8 cellular contexts compared by ENCODE assay signal in the genomic region with DNA sequence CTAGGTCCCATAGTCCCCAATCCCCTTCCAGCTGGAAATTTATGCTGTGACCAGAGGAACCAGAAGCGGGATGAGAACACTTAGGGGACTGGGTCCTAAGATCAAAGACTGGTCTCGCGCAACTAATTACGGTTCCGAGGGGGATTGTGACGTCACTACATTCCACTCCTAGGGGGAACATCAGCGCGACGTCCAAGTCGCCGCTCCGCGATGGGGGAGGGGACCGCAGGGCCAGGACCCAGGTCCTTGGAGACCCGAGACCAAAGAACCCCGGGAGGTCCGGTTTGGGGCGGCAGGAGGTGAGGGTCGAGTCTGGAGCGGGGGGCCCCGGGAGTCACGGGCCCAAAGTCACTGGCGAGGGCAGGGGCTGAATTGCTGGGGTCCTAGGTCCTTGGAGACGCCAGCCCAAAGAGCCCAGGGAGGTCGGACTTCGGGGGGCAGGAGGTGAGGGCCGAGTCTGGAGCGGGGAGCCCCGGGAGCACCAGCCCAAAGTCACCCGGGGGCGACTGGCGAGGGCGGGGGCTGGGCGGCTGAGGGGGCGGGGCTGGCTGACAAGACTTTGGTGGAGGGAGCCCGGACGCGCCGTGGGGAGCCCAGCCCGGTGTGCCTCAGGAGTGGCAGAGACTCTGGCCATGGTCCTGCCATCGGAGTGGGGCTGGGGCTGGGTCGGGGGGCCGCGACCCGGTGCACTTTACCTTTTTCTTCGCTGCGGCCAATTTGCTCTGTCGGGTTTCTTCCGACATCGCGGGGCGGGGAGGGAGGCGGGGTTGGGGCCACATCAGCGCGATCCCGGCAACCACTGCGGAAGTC. TPM values are rescaled to one million over a fixed set of nuclear protein-coding genes. Genes with fewer than 3 reads are reported as not detected.
DNase-seq lines count a peak whose midpoint lies in the region; ATAC-seq and TF ChIP-seq lines count a peak whose summit lies in the region.

Gene GOLGA2 (minus strand): TSS at position 810 of the 810 bp plus-strand sequence. CDS start 31 bp downstream, at position 779.

- 0 to 1% methylated on average over 57 of the region's 57 CpGs for WGBS in ectodermal cell, 2 experiments

- ATAC-seq in GM18519 (IDR thresholded peaks at IDR 0.05; ENCODE audit: low FRiP score, unreplicated experiment), result peak; percentile 11
- peak; percentile 49 for ATAC-seq in HG02943 (IDR thresholded peaks at IDR 0.05; ENCODE audit: low read depth, unreplicated experiment)
- peak; percentile 77 to 84 for ATAC-seq in lower lobe of right lung
- ATAC-seq in thoracic aorta (ENCODE audit: insufficient number of reproducible peaks, low FRiP score, low read depth), result peak; percentile 32

- H3K27me3 ChIP-seq in BJ (ENCODE audit: control insufficient read depth, insufficient read depth, low read length) (no peaks in the 10 kb centered on the region), ectodermal cell (ENCODE audit: control insufficient read depth, insufficient read depth, low read length, poor library complexity, severe bottlenecking) (no peaks in the 10 kb centered on the region), lower lobe of right lung (ENCODE audit: low read depth) (no peaks in the 10 kb centered on the region), thoracic aorta (replicated peaks; ENCODE audit: insufficient read depth) (no peaks in the 10 kb centered on the region)

- DNase-seq in BJ (ENCODE audit: low read depth) (no peak), RWPE1 (ENCODE audit: low spot score) (peak; percentile 80), lower lobe of right lung (peak; percentile 58), thoracic aorta (ENCODE audit: low spot score) (no peak), SHP77 treated with DMSO at 0.1 percent for 48 hours (lab: John Stamatoyannopoulos, UW) (no peak)

- H3K27ac ChIP-seq in RWPE1 (peak within 1 kb of the TSS; percentile 81), ectodermal cell (ENCODE audit: insufficient read depth, low read depth, low read length, poor library complexity, severe bottlenecking) (peak within 1 kb of the TSS; percentile 70), lower lobe of right lung (peak within 1 kb of the TSS; percentile 88), thoracic aorta (peak within 1 kb of the TSS; percentile 72 to 87)

- CTCF ChIA-PET in BJ (lab: Yijun Ruan, JAX) (interaction anchor here (0.8 to 0.9 kb wide), 3 partner anchors 20 to 136 kb away, joined by 3 to 5 read pairs (median 5); no protein-coding TSS in a partner anchor), RWPE1 (lab: Yijun Ruan, JAX) (interaction anchor here (1.5 kb wide), 1 partner anchor 66 kb away, joined by 5 read pairs; no protein-coding TSS in a partner anchor)

- peaks cover 14% of the 10 kb centered on the region for H3K36me3 ChIP-seq in BJ (ENCODE audit: control insufficient read depth, insufficient read depth, low read length)
- H3K36me3 ChIP-seq in ectodermal cell (ENCODE audit: control insufficient read depth, insufficient read depth, low read length), result peaks cover 13% of the 10 kb centered on the region
- H3K36me3 ChIP-seq in lower lobe of right lung, result peaks cover 27% of the 10 kb centered on the region
- peaks cover 26% of the 10 kb centered on the region for H3K36me3 ChIP-seq in thoracic aorta

- H3K9me3 ChIP-seq in ectodermal cell (ENCODE audit: control insufficient read depth, low read length) (no peaks in the 10 kb centered on the region), lower lobe of right lung (no peaks in the 10 kb centered on the region), thoracic aorta (no peaks in the 10 kb centered on the region)

- TF ChIP-seq CTCF in BJ (IDR thresholded peaks at IDR 0.05; ENCODE audit: insufficient read depth, low read depth, low read length), result no peak
- no peak for TF ChIP-seq CTCF in RWPE1 (conservative IDR thresholded peaks at IDR 0.05; ENCODE audit: low read depth)
- TF ChIP-seq CTCF in lower lobe of right lung (IDR thresholded peaks at IDR 0.05), result peak; percentile 8
- no peak for TF ChIP-seq CTCF in thoracic aorta (IDR thresholded peaks at IDR 0.05)

- peaks cover 7% of the 10 kb centered on the region for H3K4me1 ChIP-seq in ectodermal cell (ENCODE audit: control insufficient read depth, insufficient read depth, low read length)
- peaks cover 45% of the 10 kb centered on the region for H3K4me1 ChIP-seq in lower lobe of right lung
- peaks cover 18 to 30% of the 10 kb centered on the region in 2 donors for H3K4me1 ChIP-seq in thoracic aorta (ENCODE audit: control insufficient read depth in 1 of 2, low read depth in 2 of 2)

- intact Hi-C loops in lower lobe of right lung (cut with DNase I), result no loop called here

- H3K4me3 ChIP-seq in BJ (ENCODE audit: low read depth, low read length) (peak within 1 kb of the TSS; percentile 91), ectodermal cell (ENCODE audit: insufficient read depth, low read depth, low read length) (peak within 1 kb of the TSS; percentile 81), lower lobe of right lung (peak within 1 kb of the TSS; percentile 86), thoracic aorta (peak within 1 kb of the TSS; percentile 100)

- POLR2A ChIA-PET in BJ (lab: Charles Lee) (interaction anchor here (0.6 kb wide), 1 partner anchor 30 kb away, joined by 7 read pairs; no protein-coding TSS in a partner anchor), RWPE1 (lab: Yijun Ruan, JAX; ENCODE audit: low non-redundant PET) (interaction anchor here (0.6 to 1.0 kb wide), 8 partner anchors 11 to 179 kb away, joined by 3 to 4 read pairs (median 4); partner anchors contain the start of gene CERCAM)

RNA-seq across cellular contexts. Expression of gene GOLGA2, which starts in this region (rescaled TPM):
- polyA plus RNA-seq in BJ (2011; rRNA removed), result 86.6 and 91.1 TPM in 2 replicates
- polyA minus RNA-seq in BJ (2011; rRNA and poly(A)+ RNA removed), result 52.6 and 60.6 TPM in 2 replicates
- 49.5 TPM for polyA plus RNA-seq in ectodermal cell (2013, experiment 1 of 4)
- polyA plus RNA-seq in ectodermal cell (2013, experiment 2 of 4), result 48.8 TPM
- polyA plus RNA-seq in ectodermal cell (2013, experiment 3 of 4), result 37.3 TPM
- 45.8 TPM for polyA plus RNA-seq in ectodermal cell (2013, experiment 4 of 4)
- total RNA-seq in lower lobe of right lung, result 82.7 TPM
- total RNA-seq in thoracic aorta, result 100 to 1,000 TPM; 115 to 141 TPM

Comparison
In these comparisons a context has a peak if more than half of its experiments do, and no peak if none do; other contexts are left out.
1. DNase-seq: peak in RWPE1 (single experiment) and lower lobe of right lung (single experiment); none in BJ (single experiment), thoracic aorta (single experiment) and SHP77 treated with DMSO at 0.1 percent for 48 hours (single experiment).
2. ATAC-seq: peak in every context shown above with its lines; median percentile 80 in lower lobe of right lung; 49 in HG02943; 32 in thoracic aorta; 11 in GM18519.
3. Peak in every context shown above with its lines, with median percentiles within 50 percentile points of each other: H3K4me3 ChIP-seq and H3K27ac ChIP-seq.